In the genomic region with DNA sequence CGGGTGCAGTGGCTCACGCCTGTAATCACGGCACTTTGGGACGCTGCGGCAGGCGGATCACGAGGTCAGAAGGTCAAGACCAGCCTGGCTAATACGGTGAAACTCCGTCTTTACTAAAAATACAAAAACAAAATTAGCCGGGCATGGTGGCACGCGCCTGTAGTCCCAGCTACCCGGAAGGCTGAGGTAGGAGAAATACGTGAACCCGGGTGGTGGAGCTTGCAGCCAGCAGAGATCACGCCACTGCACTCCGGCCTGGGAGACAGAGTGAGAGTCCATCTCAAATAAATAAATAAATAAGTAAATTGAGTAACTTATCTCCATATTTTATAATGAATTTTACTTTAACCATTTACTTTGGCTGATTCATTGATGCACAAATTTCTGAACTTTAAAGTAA, we compare ENCODE assay signal across 20 cellular contexts.
A peak's percentile ranks its signal among the peaks of the same experiment; 100 is the strongest.
DNase-seq lines count a peak whose midpoint lies in the region; ATAC-seq, FAIRE-seq and TF ChIP-seq lines count a peak whose summit lies in the region.
"Had no signal": no experiment of that assay in that cellular context is flagged by ENCODE, and none has a peak within 500 bp of the region (broad histone marks: within the 10 kb centered on the region; RNA-seq: fewer than 3 reads in every experiment).

No MANE protein-coding gene starts in this region.

- no peaks in the 10 kb centered on the region for H3K36me3 ChIP-seq in right atrium auricular region
- H3K36me3 ChIP-seq in kidney (ENCODE audit: control insufficient read depth in 1 of 2, insufficient read depth in 2 of 2, low read length in 2 of 2) = no peaks in the 10 kb centered on the region
- H3K36me3 ChIP-seq: BLaER1 treated with 17β-estradiol and CSF1 and Interleukin-3, amounts not matched to agents 10 nM and 100 nM had no signal

- DNase-seq in Right ventricle myocardium inferior (ENCODE audit: missing footprints) = peak; percentile 61
- DNase-seq in right atrium auricular region (ENCODE audit: low spot score) = no peak
- peak; percentile 18 for DNase-seq in kidney
- DNase-seq in H54 (ENCODE audit: insufficient read length, low spot score) = no peak
- DNase-seq in NCI-H345 (lab: John Stamatoyannopoulos, UW) = no peak
- DNase-seq: AML-193; Caco-2; Calu3; CD4-positive, alpha-beta T cell; CD8-positive, alpha-beta T cell; DMS79 treated with DMSO at 0.1 percent for 48 hours; GF-D8 had no signal

- ATAC-seq in Right ventricle myocardium inferior = no peak
- ATAC-seq: A549; CD8-positive, alpha-beta T cell had no signal

- H3K9ac ChIP-seq in kidney (ENCODE audit: low read length in 2 of 2) = no peak overlapping the region
- H3K9ac ChIP-seq: BLaER1 treated with 17β-estradiol and CSF1 and Interleukin-3, amounts not matched to agents 10 nM and 100 nM had no signal

- H3K27ac ChIP-seq in right atrium auricular region = no peak overlapping the region
- H3K27ac ChIP-seq in kidney (ENCODE audit: low read depth in 2 of 2, low read length in 2 of 2) = no peak overlapping the region
- H3K27ac ChIP-seq: 22Rv1; A549; BLaER1 treated with 17β-estradiol and CSF1 and Interleukin-3, amounts not matched to agents 10 nM and 100 nM; C4-2B had no signal

- H3K9me3 ChIP-seq in right atrium auricular region (peaks cover 0 to 8% of the 10 kb centered on the region in 2 donors), kidney (ENCODE audit: control insufficient read depth in 1 of 2, low read length in 2 of 2) (no peaks in the 10 kb centered on the region)
- H3K9me3 ChIP-seq: A549, Caco-2 had no signal

- H3K27me3 ChIP-seq in right atrium auricular region = no peaks in the 10 kb centered on the region
- H3K27me3 ChIP-seq: BLaER1 treated with 17β-estradiol and CSF1 and Interleukin-3, amounts not matched to agents 10 nM and 100 nM had no signal

- H3K4me1 ChIP-seq in right atrium auricular region (no peaks in the 10 kb centered on the region), kidney (ENCODE audit: control insufficient read depth in 1 of 2, insufficient read depth in 1 of 2, low read depth in 1 of 2, low read length in 2 of 2) (no peaks in the 10 kb centered on the region)
- H3K4me1 ChIP-seq: A549; BLaER1 treated with 17β-estradiol and CSF1 and Interleukin-3, amounts not matched to agents 10 nM and 100 nM; Caco-2 had no signal

- no peak overlapping the region for H3K4me3 ChIP-seq in right atrium auricular region
- no peak overlapping the region for H3K4me3 ChIP-seq in kidney (ENCODE audit: low read length in 2 of 2)
- H3K4me3 ChIP-seq: A549; BLaER1 treated with 17β-estradiol and CSF1 and Interleukin-3, amounts not matched to agents 10 nM and 100 nM had no signal

- TF ChIP-seq POLR2A in H54 (IDR thresholded peaks at IDR 0.05; ENCODE audit: low read depth, low read length) = no peak

- no peak for FAIRE-seq in kidney (lab: Jason Lieb, UNC)
- FAIRE-seq in H54 (lab: Jason Lieb, UNC) = no peak
- FAIRE-seq: A549, D721Med, G401.6, GM12891, GM19239 had no signal

- TF ChIP-seq CTCF in right atrium auricular region (IDR thresholded peaks at IDR 0.05) = no peak
- no peak for TF ChIP-seq CTCF in kidney (IDR thresholded peaks at IDR 0.05; ENCODE audit: borderline replicate concordance, extremely low read depth, insufficient read depth)

- intact Hi-C loops in Right ventricle myocardium inferior (cut with DNase I) = no loop called here
- intact Hi-C loops in kidney (cut with DNase I) = no loop called here

Comparison
In these comparisons a context has a peak if more than half of its experiments do, and no peak if none do; other contexts are left out.
1. DNase-seq: peak in Right ventricle myocardium inferior (single experiment) and kidney (single experiment); none in right atrium auricular region (single experiment), H54 (single experiment) and NCI-H345 (single experiment).